ENCODE assay signal across 30 cellular contexts in the genomic region with DNA sequence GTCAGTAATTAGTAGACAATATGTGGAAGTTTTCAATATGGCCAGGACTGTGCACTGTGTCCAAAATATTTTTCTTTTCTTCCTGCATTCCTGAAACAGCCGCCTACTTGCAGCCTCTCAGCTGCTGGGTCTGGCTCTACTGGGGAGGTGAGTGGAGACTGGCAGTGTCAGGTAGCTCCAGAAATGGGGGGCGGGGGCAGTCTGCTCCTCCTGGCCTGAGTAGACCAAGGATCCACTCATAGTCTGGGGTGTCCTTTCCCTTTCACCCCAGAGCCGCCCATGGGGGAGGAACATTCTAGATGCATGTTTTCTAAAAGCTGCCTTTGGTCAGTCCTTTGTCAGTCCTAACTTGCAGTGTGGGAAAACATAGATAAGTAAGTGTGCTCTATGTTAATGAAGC.
"Had no signal": no experiment of that assay in that cellular context is flagged by ENCODE, and none has a peak within 500 bp of the region (broad histone marks: within the 10 kb centered on the region; RNA-seq: fewer than 3 reads in every experiment).

No MANE protein-coding gene starts in this region.

- FAIRE-seq: islet of Langerhans, kidney had no signal

- H3K27ac Mint-ChIP-seq: immature natural killer cell; naive thymus-derived CD4-positive, alpha-beta T cell; natural killer cell treated with Interleukin-12 subunit alpha and Interleukin-12 subunit beta and Interleukin-15 and Interleukin-18, amount 100 ng/mL, for 72 hours; stimulated activated memory B cell treated with anti-CD40 and anti-IgM and Interleukin-4, amounts not matched to agents 10 μg/mL and 1 μg/mL and 100 μg/mL, for 72 hours; stimulated activated naive CD8-positive, alpha-beta T cell treated with anti-CD3 and anti-CD28 coated beads, Interleukin-15, amount 100 ng/mL, for 72 hours; type B pancreatic cell had no signal

- H3K36me3 ChIP-seq: uterus had no signal

- ATAC-seq: left colon; left lung; lower lobe of right lung; mucosa of descending colon; naive thymus-derived CD4-positive, alpha-beta T cell; natural killer cell treated with Interleukin-12 subunit alpha and Interleukin-12 subunit beta and Interleukin-15 and Interleukin-18, amount 100 ng/mL, for 72 hours; right lobe of liver; stimulated activated memory B cell treated with anti-CD40 and anti-IgM and Interleukin-4, amounts not matched to agents 10 μg/mL and 1 μg/mL and 100 μg/mL, for 72 hours; stimulated activated naive CD8-positive, alpha-beta T cell treated with anti-CD3 and anti-CD28 coated beads, Interleukin-15, amount 100 ng/mL, for 72 hours had no signal

- H3K9me3 Mint-ChIP-seq: immature natural killer cell; naive thymus-derived CD4-positive, alpha-beta T cell; natural killer cell treated with Interleukin-12 subunit alpha and Interleukin-12 subunit beta and Interleukin-15 and Interleukin-18, amount 100 ng/mL, for 72 hours; neural crest cell; stimulated activated memory B cell treated with anti-CD40 and anti-IgM and Interleukin-4, amounts not matched to agents 10 μg/mL and 1 μg/mL and 100 μg/mL, for 72 hours; stimulated activated naive CD8-positive, alpha-beta T cell treated with anti-CD3 and anti-CD28 coated beads, Interleukin-15, amount 100 ng/mL, for 72 hours; type B pancreatic cell had no signal

- H3K9ac ChIP-seq: parathyroid adenoma had no signal

- H2AFZ ChIP-seq: parathyroid adenoma had no signal

- DNase-seq: hypothalamus; immature natural killer cell; kidney; left colon; left lung; lower lobe of right lung; mammary epithelial cell; mesenchymal stem cell; midbrain; mucosa of descending colon; naive thymus-derived CD4-positive, alpha-beta T cell; nucleus accumbens; right lobe of liver; stimulated activated CD4-positive, alpha-beta T cell treated with anti-CD3 and anti-CD28 coated beads, Interleukin-1b, Interleukin-23, amount 100 ng/mL, for 48 hours; stimulated activated CD4-positive, alpha-beta T cell treated with anti-CD3 and anti-CD28 coated beads, Interleukin-2, amount 100 ng/mL, for 48 hours; stimulated activated CD4-positive, alpha-beta T cell treated with anti-CD3 and anti-CD28 coated beads, Interleukin-4, amount 100 ng/mL, for 4 hours; stimulated activated CD8-positive, alpha-beta memory T cell treated with anti-CD3 and anti-CD28 coated beads, Interleukin-4, amount 100 ng/mL, for 48 hours; stimulated activated naive CD4-positive, alpha-beta T cell treated with Interleukin-2 at 50 U/mL for 16 hours; stimulated activated naive CD8-positive, alpha-beta T cell treated with anti-CD3 and anti-CD28 coated beads, Interleukin-15, amount 100 ng/mL, for 72 hours; substantia nigra; uterus had no signal

- H3K27me3 ChIP-seq: left lung, right atrium auricular region, right lobe of liver, tibial nerve, uterus had no signal

- H3K9me3 ChIP-seq: left lung, lower lobe of right lung, mucosa of descending colon, right atrium auricular region, right lobe of liver, tibial nerve, uterus had no signal

- H3K4me2 ChIP-seq: smooth muscle cell had no signal

- H3K4me1 ChIP-seq: left lung, lower lobe of right lung, parathyroid adenoma, right atrium auricular region, right lobe of liver, uterus had no signal

- H3K36me3 Mint-ChIP-seq: natural killer cell treated with Interleukin-12 subunit alpha and Interleukin-12 subunit beta and Interleukin-15 and Interleukin-18, amount 100 ng/mL, for 72 hours; type B pancreatic cell had no signal

- H3K27ac ChIP-seq: left lung, lower lobe of right lung, parathyroid adenoma, right atrium auricular region, right lobe of liver, tibial nerve, uterus had no signal

- H3K4me3 Mint-ChIP-seq: immature natural killer cell; naive thymus-derived CD4-positive, alpha-beta T cell; natural killer cell treated with Interleukin-12 subunit alpha and Interleukin-12 subunit beta and Interleukin-15 and Interleukin-18, amount 100 ng/mL, for 72 hours; neural crest cell; stimulated activated memory B cell treated with anti-CD40 and anti-IgM and Interleukin-4, amounts not matched to agents 10 μg/mL and 1 μg/mL and 100 μg/mL, for 72 hours; stimulated activated naive CD8-positive, alpha-beta T cell treated with anti-CD3 and anti-CD28 coated beads, Interleukin-15, amount 100 ng/mL, for 72 hours; type B pancreatic cell had no signal

- H3K4me3 ChIP-seq: left lung, lower lobe of right lung, mucosa of descending colon, right atrium auricular region, right lobe of liver, smooth muscle cell, tibial nerve, uterus had no signal

- H3K27me3 Mint-ChIP-seq: naive thymus-derived CD4-positive, alpha-beta T cell; natural killer cell treated with Interleukin-12 subunit alpha and Interleukin-12 subunit beta and Interleukin-15 and Interleukin-18, amount 100 ng/mL, for 72 hours; stimulated activated memory B cell treated with anti-CD40 and anti-IgM and Interleukin-4, amounts not matched to agents 10 μg/mL and 1 μg/mL and 100 μg/mL, for 72 hours; stimulated activated naive CD8-positive, alpha-beta T cell treated with anti-CD3 and anti-CD28 coated beads, Interleukin-15, amount 100 ng/mL, for 72 hours; type B pancreatic cell had no signal
